In genomic region chr11:11351042-11351586, GRCh38 we compare ENCODE assay signal across 22 cellular contexts. TPM values are rescaled to one million over a fixed set of nuclear protein-coding genes. Genes with fewer than 3 reads are reported as not detected.
DNase-seq lines count a peak whose midpoint lies in the region; FAIRE-seq and TF ChIP-seq lines count a peak whose summit lies in the region.
"Had no signal": no experiment of that assay in that cellular context is flagged by ENCODE, and none has a peak within 500 bp of the region (broad histone marks: within the 10 kb centered on the region; RNA-seq: fewer than 3 reads in every experiment).

No MANE protein-coding gene starts in this region.

- CTCF ChIA-PET in MCF 10A (lab: Yijun Ruan, JAX) (interaction anchor here (0.6 kb wide), 2 partner anchors 413 to 492 kb away, joined by 3 to 4 read pairs; no protein-coding TSS in a partner anchor), mammary epithelial cell (lab: Charles Lee; ENCODE audit: low non-redundant PET) (no interaction called here)

- H3K18ac ChIP-seq in neuronal stem cell (ENCODE audit: low read length), result peak overlapping the region; percentile 18

- no peak overlapping the region for H2BK5ac ChIP-seq in neuronal stem cell (ENCODE audit: low read length)

- no peak overlapping the region for H2AK5ac ChIP-seq in neuronal stem cell (ENCODE audit: low read depth, low read length)

- H3K4me3 Mint-ChIP-seq in MCF 10A (ENCODE audit: unreplicated experiment), result no peak overlapping the region
- H3K4me3 Mint-ChIP-seq: CD8-positive, alpha-beta memory T cell had no signal

- H4K20me1 ChIP-seq in mammary epithelial cell (ENCODE audit: insufficient read depth, low read length), result no peaks in the 10 kb centered on the region
- H4K20me1 ChIP-seq: BLaER1 had no signal

- no peaks in the 10 kb centered on the region for H3K9me3 Mint-ChIP-seq in MCF 10A (ENCODE audit: unreplicated experiment)
- H3K9me3 Mint-ChIP-seq: CD8-positive, alpha-beta memory T cell had no signal

- H3K23ac ChIP-seq in neuronal stem cell (ENCODE audit: low read depth, low read length, poor library complexity), result no peak overlapping the region

- H2BK120ac ChIP-seq in neuronal stem cell (ENCODE audit: low read depth, low read length), result no peak overlapping the region

- no peaks in the 10 kb centered on the region for H3K36me3 Mint-ChIP-seq in MCF 10A (ENCODE audit: insufficient read depth, unreplicated experiment)
- H3K36me3 Mint-ChIP-seq: CD8-positive, alpha-beta memory T cell had no signal

- H2BK12ac ChIP-seq in neuronal stem cell (ENCODE audit: low read length), result no peak overlapping the region

- DNase-seq in MCF 10A (ENCODE audit: unreplicated experiment), result peak; percentile 16
- DNase-seq in mammary epithelial cell, result no peak
- no peak for DNase-seq in bronchial epithelial cell (ENCODE audit: low read depth)
- DNase-seq in neuronal stem cell (ENCODE audit: low spot score), result no peak
- DNase-seq in NCI-H748 treated with DMSO at 0.1 percent for 48 hours (lab: John Stamatoyannopoulos, UW), result no peak
- no peak for DNase-seq in DMS 273 treated with DMSO at 0.1 percent for 48 hours (lab: John Stamatoyannopoulos, UW)
- no peak for DNase-seq in RKO (ENCODE audit: low spot score)
- DNase-seq in activated CD8-positive, alpha-beta memory T cell treated with anti-CD3 and anti-CD28 coated beads, Interleukin-2, amount 50 U/mL, for 4 hours, result no peak
- DNase-seq: CD8-positive, alpha-beta memory T cell; DND-41; HCEC 1CT; NCI-H1092 treated with DMSO at 0.1 percent for 48 hours; NCI-H1694; NCI-H510A treated with DMSO at 0.1 percent for 48 hours; Peyer's patch; SHP77 had no signal

- H4K8ac ChIP-seq in neuronal stem cell (ENCODE audit: low read depth, low read length), result no peak overlapping the region

- no peak overlapping the region for H3K4me3 ChIP-seq in mammary epithelial cell (replicated peaks in 1 of 3; ENCODE audit: insufficient read depth in 1 of 3, low read depth in 2 of 3, low read length in 3 of 3)
- H3K4me3 ChIP-seq in bronchial epithelial cell (ENCODE audit: low read depth, low read length), result no peak overlapping the region
- H3K4me3 ChIP-seq in neuronal stem cell (ENCODE audit: low read length in 2 of 2), result no peak overlapping the region
- H3K4me3 ChIP-seq: BLaER1, Peyer's patch had no signal

- peak; percentile 75 for FAIRE-seq in bronchial epithelial cell (lab: Jason Lieb, UNC)
- FAIRE-seq: A204.1, D721Med, G401.6, HTR-8/SVneo had no signal

- POLR2A ChIA-PET in MCF 10A (lab: Yijun Ruan, JAX), result no interaction called here

- H2BK15ac ChIP-seq in neuronal stem cell (ENCODE audit: low read length), result no peak overlapping the region

- BruUV-seq in MCF 10A (replicated peaks; lab: Mats Ljungman, UMichigan) (no TSS peak), mammary epithelial cell (replicated peaks; lab: Mats Ljungman, UMichigan) (no TSS peak)

- H3K79me1 ChIP-seq in neuronal stem cell (ENCODE audit: low read depth, low read length), result no peaks in the 10 kb centered on the region

- no peak overlapping the region for H4K91ac ChIP-seq in neuronal stem cell (ENCODE audit: low read depth, low read length, poor library complexity)

- H3K4me1 Mint-ChIP-seq in MCF 10A (ENCODE audit: insufficient read depth, unreplicated experiment), result no peaks in the 10 kb centered on the region
- H3K4me1 Mint-ChIP-seq: CD8-positive, alpha-beta memory T cell had no signal

- H3K4ac ChIP-seq in neuronal stem cell (ENCODE audit: low read length), result no peak overlapping the region

- no peaks in the 10 kb centered on the region for H3K27me3 Mint-ChIP-seq in MCF 10A (ENCODE audit: insufficient read depth, unreplicated experiment)

- H3K9me3 ChIP-seq in mammary epithelial cell (replicated peaks; ENCODE audit: insufficient read depth, low read length), result no peaks in the 10 kb centered on the region
- H3K9me3 ChIP-seq in neuronal stem cell (replicated peaks in 1 of 2; ENCODE audit: control insufficient read depth in 2 of 2, insufficient read depth in 1 of 2, low read depth in 1 of 2, low read length in 2 of 2), result no peaks in the 10 kb centered on the region
- H3K9me3 ChIP-seq: BLaER1, Peyer's patch had no signal

- no peaks in the 10 kb centered on the region for H3K79me2 ChIP-seq in mammary epithelial cell (ENCODE audit: insufficient read depth, low read length)

- H3K9ac ChIP-seq in mammary epithelial cell (ENCODE audit: insufficient read depth, low read length) (no peak overlapping the region), neuronal stem cell (ENCODE audit: low read depth, low read length, poor library complexity) (no peak overlapping the region)
- H3K9ac ChIP-seq: BLaER1 had no signal

- intact Hi-C loops in MCF 10A (cut with micrococcal nuclease), result no loop called here
- intact Hi-C loops in mammary epithelial cell (cut with micrococcal nuclease), result no loop called here

- no peak overlapping the region for H3K4me2 ChIP-seq in mammary epithelial cell (ENCODE audit: insufficient read depth, low read depth, low read length)
- no peak overlapping the region for H3K4me2 ChIP-seq in neuronal stem cell (ENCODE audit: insufficient read depth, low read length, poor library complexity, severe bottlenecking)
- H3K4me2 ChIP-seq: BLaER1 had no signal

- dilution Hi-C loops in mammary epithelial cell (cut with HindIII; ENCODE audit: low sequenced_read_pairs), result no loop called here

- H2AFZ ChIP-seq in mammary epithelial cell (ENCODE audit: low read depth, low read length), result no peak overlapping the region
- H2AFZ ChIP-seq in neuronal stem cell (ENCODE audit: low read length), result no peak overlapping the region

- WGBS in mammary epithelial cell (ENCODE audit: low coverage, missing lambda C conversion rate), result 88% methylated on average over 4 of the region's 4 CpGs
- no CpG with 5 or more reads among the region's 4 CpGs for WGBS in neuronal stem cell (ENCODE audit: extremely low coverage in 2 of 2, insufficient read length in 2 of 2, insufficient replicate concordance in 1 of 2), 2 donors

- H3K14ac ChIP-seq in neuronal stem cell (ENCODE audit: low read length), result peak overlapping the region; percentile 22

- H3K4me1 ChIP-seq in mammary epithelial cell (ENCODE audit: insufficient read depth, low read length) (no peaks in the 10 kb centered on the region), neuronal stem cell (ENCODE audit: control insufficient read depth in 2 of 2, insufficient read depth in 1 of 2, low read depth in 1 of 2, low read length in 2 of 2) (no peaks in the 10 kb centered on the region)
- H3K4me1 ChIP-seq: BLaER1 had no signal

- H3K27ac ChIP-seq in mammary epithelial cell (ENCODE audit: insufficient read depth, low read depth, low read length) (no peak overlapping the region), neuronal stem cell (replicated peaks; ENCODE audit: low read length) (no peak overlapping the region)
- H3K27ac ChIP-seq: BLaER1, HL-60, Peyer's patch had no signal

- H3K27me3 ChIP-seq in mammary epithelial cell (ENCODE audit: insufficient read depth, low read length) (no peaks in the 10 kb centered on the region), bronchial epithelial cell (ENCODE audit: control insufficient read depth, insufficient read depth, low read length) (no peaks in the 10 kb centered on the region), neuronal stem cell (ENCODE audit: control insufficient read depth in 3 of 3, insufficient read depth in 3 of 3, low read depth in 1 of 3, low read length in 3 of 3) (no peaks in the 10 kb centered on the region)
- H3K27me3 ChIP-seq: BLaER1, Peyer's patch had no signal

- in situ Hi-C loops in mammary epithelial cell (cut with MboI; ENCODE audit: low sequenced_read_pairs in 2 of 2), result no loop called here

- H3K27ac Mint-ChIP-seq in MCF 10A (ENCODE audit: low read depth, unreplicated experiment), result no peak overlapping the region
- H3K27ac Mint-ChIP-seq: CD8-positive, alpha-beta memory T cell had no signal

- TF ChIP-seq CTCF in MCF 10A (IDR thresholded peaks at IDR 0.05; ENCODE audit: unreplicated experiment), result no peak
- no peak for TF ChIP-seq CTCF in mammary epithelial cell (conservative IDR thresholded peaks at IDR 0.05 in 1 of 2, IDR thresholded peaks at IDR 0.05 in 1 of 2; ENCODE audit: extremely low read depth in 1 of 2, insufficient read depth in 1 of 2, low read depth in 1 of 2, low read length in 2 of 2)
- no peak for TF ChIP-seq CTCF in bronchial epithelial cell (IDR thresholded peaks at IDR 0.05; ENCODE audit: insufficient read depth, low read length, severe bottlenecking)

- H3K36me3 ChIP-seq in mammary epithelial cell (ENCODE audit: insufficient read depth, low read length), result no peaks in the 10 kb centered on the region
- no peaks in the 10 kb centered on the region for H3K36me3 ChIP-seq in bronchial epithelial cell (ENCODE audit: control insufficient read depth, insufficient read depth, low read length)
- H3K36me3 ChIP-seq in neuronal stem cell (replicated peaks in 1 of 2; ENCODE audit: control insufficient read depth in 2 of 2, insufficient read depth in 2 of 2, low read length in 2 of 2), result no peaks in the 10 kb centered on the region
- H3K36me3 ChIP-seq: BLaER1, Peyer's patch had no signal

RNA-seq across cellular contexts. Expression of gene CSNK2A3, which starts 1.9 kb away (rescaled TPM):
- 2.2 and 2.6 TPM in 2 replicates for total RNA-seq in MCF 10A (2022)
- 1 to 10 TPM; 2.7 to 6.5 TPM for total RNA-seq in mammary epithelial cell
- polyA plus RNA-seq in mammary epithelial cell, result 1.8 TPM
- 0.47 TPM for polyA minus RNA-seq in mammary epithelial cell
- total RNA-seq in bronchial epithelial cell, result 2.1 and 2.8 TPM in 2 replicates
- polyA plus RNA-seq in neuronal stem cell (2013, experiment 1 of 2), result 1.9 TPM
- 2.4 TPM for polyA plus RNA-seq in neuronal stem cell (2013, experiment 2 of 2)
